In the genomic region with DNA sequence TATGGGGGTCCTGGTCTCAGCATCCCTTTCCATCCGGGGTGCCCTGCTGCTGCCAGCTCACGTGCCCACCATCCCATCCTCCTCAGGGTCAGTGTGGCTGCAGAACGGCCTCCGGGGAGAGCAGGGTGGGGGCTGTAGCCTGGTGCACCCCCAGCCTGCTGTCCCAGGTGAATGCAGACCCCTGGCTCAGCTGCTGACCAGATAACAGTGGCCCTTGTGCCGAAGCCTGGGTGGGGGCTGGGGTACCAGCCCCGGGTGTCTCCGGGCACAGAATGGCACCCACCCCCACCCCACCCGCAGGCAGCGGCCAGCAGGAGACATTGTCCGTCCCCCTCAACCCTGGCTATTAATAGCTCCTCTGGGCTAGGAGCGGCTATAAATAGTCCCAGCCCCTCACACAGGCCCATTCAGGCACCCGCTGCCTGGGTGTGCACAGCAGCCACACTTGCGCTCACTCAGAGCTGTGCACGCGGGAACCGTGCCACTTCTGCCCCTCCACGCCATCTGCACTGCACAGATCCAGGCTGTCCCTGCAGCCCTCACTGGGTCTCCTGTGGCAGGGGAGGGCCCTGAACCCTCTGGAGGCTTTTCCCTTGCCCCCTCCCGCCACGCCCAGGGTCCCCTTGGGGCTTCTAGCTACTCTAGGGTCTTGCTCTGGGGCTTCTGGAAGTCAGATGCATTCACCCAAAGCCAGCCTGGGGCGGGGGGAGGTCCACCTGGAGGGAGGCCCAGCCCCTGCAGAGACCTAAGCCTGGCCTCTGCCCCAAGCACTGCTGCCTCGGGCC, we compare ENCODE assay signal across 1 cellular context.
TF ChIP-seq lines count a peak whose summit lies in the region.

No MANE protein-coding gene starts in this region.

TF ChIP-seq in WTC11, 78 proteins besides CTCF, POLR2A, EP300 and RAD21 (continued from another document):
- TF ChIP-seq AFF4 (CRISPR knock-in tag; IDR thresholded peaks at IDR 0.05; ENCODE audit: borderline replicate concordance) (no peak), SMAD3 (CRISPR knock-in tag; IDR thresholded peaks at IDR 0.05; ENCODE audit: borderline replicate concordance) (no peak), ZNF512 (CRISPR knock-in tag; IDR thresholded peaks at IDR 0.05; ENCODE audit: borderline replicate concordance) (no peak), CBFB (CRISPR knock-in tag; IDR thresholded peaks at IDR 0.05; ENCODE audit: low read depth) (no peak), OVOL2 (CRISPR knock-in tag; IDR thresholded peaks at IDR 0.05; ENCODE audit: borderline replicate concordance) (no peak), KAT7 (CRISPR knock-in tag; IDR thresholded peaks at IDR 0.05; ENCODE audit: borderline replicate concordance) (no peak), NR3C1 (CRISPR knock-in tag; conservative IDR thresholded peaks at IDR 0.05; ENCODE audit: low read depth) (no peak), ATF1 (CRISPR knock-in tag; IDR thresholded peaks at IDR 0.05) (no peak), ERG (CRISPR knock-in tag; IDR thresholded peaks at IDR 0.05) (no peak), ZNF121 (CRISPR knock-in tag; IDR thresholded peaks at IDR 0.05) (no peak), CREM (CRISPR knock-in tag; IDR thresholded peaks at IDR 0.05) (no peak), STAT6 (CRISPR knock-in tag; conservative IDR thresholded peaks at IDR 0.05; ENCODE audit: low read depth) (no peak), ZNF423 (CRISPR knock-in tag; IDR thresholded peaks at IDR 0.05) (no peak)
- TF ChIP-seq, protein P1, sequence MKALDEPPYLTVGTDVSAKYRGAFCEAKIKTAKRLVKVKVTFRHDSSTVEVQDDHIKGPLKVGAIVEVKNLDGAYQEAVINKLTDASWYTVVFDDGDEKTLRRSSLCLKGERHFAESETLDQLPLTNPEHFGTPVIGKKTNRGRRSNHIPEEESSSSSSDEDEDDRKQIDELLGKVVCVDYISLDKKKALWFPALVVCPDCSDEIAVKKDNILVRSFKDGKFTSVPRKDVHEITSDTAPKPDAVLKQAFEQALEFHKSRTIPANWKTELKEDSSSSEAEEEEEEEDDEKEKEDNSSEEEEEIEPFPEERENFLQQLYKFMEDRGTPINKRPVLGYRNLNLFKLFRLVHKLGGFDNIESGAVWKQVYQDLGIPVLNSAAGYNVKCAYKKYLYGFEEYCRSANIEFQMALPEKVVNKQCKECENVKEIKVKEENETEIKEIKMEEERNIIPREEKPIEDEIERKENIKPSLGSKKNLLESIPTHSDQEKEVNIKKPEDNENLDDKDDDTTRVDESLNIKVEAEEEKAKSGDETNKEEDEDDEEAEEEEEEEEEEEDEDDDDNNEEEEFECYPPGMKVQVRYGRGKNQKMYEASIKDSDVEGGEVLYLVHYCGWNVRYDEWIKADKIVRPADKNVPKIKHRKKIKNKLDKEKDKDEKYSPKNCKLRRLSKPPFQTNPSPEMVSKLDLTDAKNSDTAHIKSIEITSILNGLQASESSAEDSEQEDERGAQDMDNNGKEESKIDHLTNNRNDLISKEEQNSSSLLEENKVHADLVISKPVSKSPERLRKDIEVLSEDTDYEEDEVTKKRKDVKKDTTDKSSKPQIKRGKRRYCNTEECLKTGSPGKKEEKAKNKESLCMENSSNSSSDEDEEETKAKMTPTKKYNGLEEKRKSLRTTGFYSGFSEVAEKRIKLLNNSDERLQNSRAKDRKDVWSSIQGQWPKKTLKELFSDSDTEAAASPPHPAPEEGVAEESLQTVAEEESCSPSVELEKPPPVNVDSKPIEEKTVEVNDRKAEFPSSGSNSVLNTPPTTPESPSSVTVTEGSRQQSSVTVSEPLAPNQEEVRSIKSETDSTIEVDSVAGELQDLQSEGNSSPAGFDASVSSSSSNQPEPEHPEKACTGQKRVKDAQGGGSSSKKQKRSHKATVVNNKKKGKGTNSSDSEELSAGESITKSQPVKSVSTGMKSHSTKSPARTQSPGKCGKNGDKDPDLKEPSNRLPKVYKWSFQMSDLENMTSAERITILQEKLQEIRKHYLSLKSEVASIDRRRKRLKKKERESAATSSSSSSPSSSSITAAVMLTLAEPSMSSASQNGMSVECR (CRISPR knock-in tag; IDR thresholded peaks at IDR 0.05; ENCODE audit: borderline replicate concordance) = no peak
- TF ChIP-seq, protein P2, sequence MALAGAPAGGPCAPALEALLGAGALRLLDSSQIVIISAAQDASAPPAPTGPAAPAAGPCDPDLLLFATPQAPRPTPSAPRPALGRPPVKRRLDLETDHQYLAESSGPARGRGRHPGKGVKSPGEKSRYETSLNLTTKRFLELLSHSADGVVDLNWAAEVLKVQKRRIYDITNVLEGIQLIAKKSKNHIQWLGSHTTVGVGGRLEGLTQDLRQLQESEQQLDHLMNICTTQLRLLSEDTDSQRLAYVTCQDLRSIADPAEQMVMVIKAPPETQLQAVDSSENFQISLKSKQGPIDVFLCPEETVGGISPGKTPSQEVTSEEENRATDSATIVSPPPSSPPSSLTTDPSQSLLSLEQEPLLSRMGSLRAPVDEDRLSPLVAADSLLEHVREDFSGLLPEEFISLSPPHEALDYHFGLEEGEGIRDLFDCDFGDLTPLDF (CRISPR knock-in tag; IDR thresholded peaks at IDR 0.05) = no peak
